ENCODE assay signal across 27 cellular contexts in genomic region chr6:22471746-22472145, GRCh38.
DNase-seq lines count a peak whose midpoint lies in the region; ATAC-seq, FAIRE-seq and TF ChIP-seq lines count a peak whose summit lies in the region.
"Had no signal": no experiment of that assay in that cellular context is flagged by ENCODE, and none has a peak within 500 bp of the region (broad histone marks: within the 10 kb centered on the region; RNA-seq: fewer than 3 reads in every experiment).

No MANE protein-coding gene starts in this region.

- H3K4me1 ChIP-seq in right atrium auricular region = peaks cover 0 to 40% of the 10 kb centered on the region in 2 donors
- H3K4me1 ChIP-seq: uterus had no signal

- H3K27ac ChIP-seq in right atrium auricular region = peak overlapping the region; percentile 37 to 49

- DNase-seq in right atrium auricular region (ENCODE audit: low spot score) = no peak
- no peak for DNase-seq in left cardiac atrium
- no peak for DNase-seq in activated effector memory CD4-positive, alpha-beta T cell treated with Interleukin-2 at 50 U/mL for 16 hours
- DNase-seq in stimulated activated CD4-positive, alpha-beta T cell treated with anti-CD3 and anti-CD28 coated beads, Interleukin-15, amount 100 ng/mL, for 24 hours = no peak
- DNase-seq in GM19239 (ENCODE audit: insufficient read length, low spot score) = no peak
- DNase-seq: activated CD4-positive, alpha-beta T cell treated with anti-CD3 and anti-CD28 coated beads for 48 hours; activated naive CD4-positive, alpha-beta T cell; activated T-cell treated with anti-CD3 and anti-CD28 coated beads, Interleukin-2, amount 50 U/mL, for 24 hours; effector memory CD8-positive, alpha-beta T cell; foreskin melanocyte; GOT3; hippocampal formation; immature natural killer cell; KBM-7; NCI-H1436 treated with DMSO at 0.1 percent for 48 hours; nucleus accumbens; stimulated activated CD4-positive, alpha-beta T cell treated with anti-CD3 and anti-CD28 coated beads, Interleukin-4, amount 100 ng/mL, for 24 hours; stimulated activated naive B cell treated with anti-CD40 and anti-IgM and Interleukin-4, amounts not matched to agents 10 μg/mL and 1 μg/mL and 100 μg/mL, for 72 hours; T-helper 17 cell had no signal

- intact Hi-C loops in left cardiac atrium (cut with DNase I) = no loop called here

- no peak for FAIRE-seq in GM19239 (lab: Jason Lieb, UNC)

- ATAC-seq in left cardiac atrium (no peak), GM18861 (IDR thresholded peaks at IDR 0.05; ENCODE audit: unreplicated experiment) (no peak)
- ATAC-seq: effector memory CD8-positive, alpha-beta T cell; stimulated activated naive B cell treated with anti-CD40 and anti-IgM and Interleukin-4, amounts not matched to agents 10 μg/mL and 1 μg/mL and 100 μg/mL, for 72 hours; T-helper 17 cell had no signal

- TF ChIP-seq CTCF in right atrium auricular region (IDR thresholded peaks at IDR 0.05) (no peak), brain (conservative IDR thresholded peaks at IDR 0.05) (no peak), nephron (IDR thresholded peaks at IDR 0.05; ENCODE audit: unreplicated experiment in 3 of 3) (no peak)

- peak overlapping the region in 1 of 5 experiments; percentile 2 for H3K4me3 Mint-ChIP-seq in brain
- H3K4me3 Mint-ChIP-seq in nephron = no peak overlapping the region
- H3K4me3 Mint-ChIP-seq: activated T-cell treated with anti-CD3 and anti-CD28 coated beads, Interleukin-2, amount 50 U/mL, for 24 hours; CD14-positive monocyte; effector memory CD8-positive, alpha-beta T cell; immature natural killer cell; stimulated activated naive B cell treated with anti-CD40 and anti-IgM and Interleukin-4, amounts not matched to agents 10 μg/mL and 1 μg/mL and 100 μg/mL, for 72 hours; T-helper 17 cell had no signal

- peak overlapping the region in 3 of 5 experiments; percentile 15 to 42 (median 26) for H3K27ac Mint-ChIP-seq in brain
- peak overlapping the region; percentile 22 to 60 (median 46) for H3K27ac Mint-ChIP-seq in nephron
- H3K27ac Mint-ChIP-seq: activated T-cell treated with anti-CD3 and anti-CD28 coated beads, Interleukin-2, amount 50 U/mL, for 24 hours; effector memory CD8-positive, alpha-beta T cell; immature natural killer cell; stimulated activated naive B cell treated with anti-CD40 and anti-IgM and Interleukin-4, amounts not matched to agents 10 μg/mL and 1 μg/mL and 100 μg/mL, for 72 hours; T-helper 17 cell had no signal

- no peaks in the 10 kb centered on the region for H3K9me3 ChIP-seq in right atrium auricular region
- H3K9me3 ChIP-seq: body of pancreas, esophagus muscularis mucosa, uterus had no signal

- H3K27me3 ChIP-seq in right atrium auricular region = no peaks in the 10 kb centered on the region
- H3K27me3 ChIP-seq: body of pancreas, esophagus muscularis mucosa, left lung, uterus had no signal

- peaks cover 42% of the 10 kb centered on the region for H3K4me1 Mint-ChIP-seq in brain
- peaks cover 26% of the 10 kb centered on the region for H3K4me1 Mint-ChIP-seq in nephron
- H3K4me1 Mint-ChIP-seq: immature natural killer cell, T-helper 17 cell had no signal

- peaks cover 6% of the 10 kb centered on the region for H3K27me3 Mint-ChIP-seq in brain
- H3K27me3 Mint-ChIP-seq in nephron (ENCODE audit: low read depth) = no peaks in the 10 kb centered on the region
- H3K27me3 Mint-ChIP-seq: activated T-cell treated with anti-CD3 and anti-CD28 coated beads, Interleukin-2, amount 50 U/mL, for 24 hours; effector memory CD8-positive, alpha-beta T cell; stimulated activated naive B cell treated with anti-CD40 and anti-IgM and Interleukin-4, amounts not matched to agents 10 μg/mL and 1 μg/mL and 100 μg/mL, for 72 hours; T-helper 17 cell had no signal

- H3K36me3 Mint-ChIP-seq in brain (peaks cover 9% of the 10 kb centered on the region), nephron (ENCODE audit: low read depth) (no peaks in the 10 kb centered on the region)
- H3K36me3 Mint-ChIP-seq: CD14-positive monocyte; immature natural killer cell; stimulated activated naive B cell treated with anti-CD40 and anti-IgM and Interleukin-4, amounts not matched to agents 10 μg/mL and 1 μg/mL and 100 μg/mL, for 72 hours had no signal

- peaks cover 2 to 8% (median 5%) of the 10 kb centered on the region in 5 experiments for H3K9me3 Mint-ChIP-seq in brain
- H3K9me3 Mint-ChIP-seq in nephron = peaks cover 7% of the 10 kb centered on the region

- H3K4me3 ChIP-seq in right atrium auricular region = no peak overlapping the region
- H3K4me3 ChIP-seq: body of pancreas, left lung, uterus had no signal

- H3K36me3 ChIP-seq in right atrium auricular region = no peaks in the 10 kb centered on the region
- H3K36me3 ChIP-seq: esophagus muscularis mucosa, left lung, uterus had no signal
